ENCODE assay signal across 19 cellular contexts in the genomic region with DNA sequence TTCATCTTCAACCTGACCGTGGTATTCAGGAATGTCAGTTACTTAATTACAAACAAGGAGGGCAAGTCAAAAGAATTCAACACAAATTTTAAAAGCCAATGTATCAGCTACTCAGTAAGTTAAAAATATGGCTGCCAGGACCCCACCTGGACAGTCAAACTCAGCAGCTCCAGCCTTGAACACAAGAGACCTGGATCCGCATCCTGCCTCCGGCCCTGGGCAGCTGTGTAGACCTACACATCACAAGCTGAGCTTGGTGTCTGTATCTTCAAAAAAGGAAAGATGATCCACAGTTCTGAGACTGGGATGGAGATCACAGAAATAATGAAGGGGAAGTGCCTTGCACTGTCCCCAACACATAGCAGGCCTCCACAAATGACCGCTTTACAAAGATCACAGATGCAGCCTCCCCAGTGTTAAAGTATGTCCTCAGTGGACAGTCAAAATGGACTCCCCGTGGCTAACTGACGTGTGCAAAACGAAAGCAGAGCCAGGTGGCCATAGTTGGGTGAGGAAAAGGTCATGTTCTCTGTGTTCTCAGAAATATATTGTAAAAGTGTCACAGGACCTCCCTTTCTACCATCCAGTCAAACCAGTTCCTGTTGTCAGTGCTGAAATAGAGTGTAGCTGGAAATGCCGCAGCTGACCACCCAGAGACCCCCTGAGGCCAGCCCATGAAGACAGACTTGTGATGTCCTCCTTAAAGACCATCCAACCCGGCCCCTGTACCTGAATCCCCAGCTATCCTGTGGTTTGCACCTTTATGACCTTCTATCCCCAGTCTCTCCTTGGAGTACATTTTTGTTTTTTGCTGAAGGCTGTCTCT.
"Had no signal": no experiment of that assay in that cellular context is flagged by ENCODE, and none has a peak within 500 bp of the region (broad histone marks: within the 10 kb centered on the region; RNA-seq: fewer than 3 reads in every experiment).

No MANE protein-coding gene starts in this region.

- H3K27ac Mint-ChIP-seq: activated CD4-positive, alpha-beta memory T cell treated with anti-CD3 and anti-CD28 coated beads for 36 hours; activated naive CD8-positive, alpha-beta T cell treated with anti-CD3 and anti-CD28 coated beads for 36 hours; memory B cell; naive thymus-derived CD8-positive, alpha-beta T cell had no signal

- ATAC-seq: left ventricle myocardium superior; naive thymus-derived CD8-positive, alpha-beta T cell had no signal

- H3K4me3 Mint-ChIP-seq: activated CD4-positive, alpha-beta memory T cell treated with anti-CD3 and anti-CD28 coated beads for 36 hours; activated naive CD8-positive, alpha-beta T cell treated with anti-CD3 and anti-CD28 coated beads for 36 hours; memory B cell; naive thymus-derived CD8-positive, alpha-beta T cell had no signal

- H3K4me3 ChIP-seq: cardiac muscle cell, right atrium auricular region, tibial artery had no signal

- H3K9me3 Mint-ChIP-seq: activated CD4-positive, alpha-beta memory T cell treated with anti-CD3 and anti-CD28 coated beads for 36 hours; activated naive CD8-positive, alpha-beta T cell treated with anti-CD3 and anti-CD28 coated beads for 36 hours; memory B cell had no signal

- H3K36me3 Mint-ChIP-seq: activated CD4-positive, alpha-beta memory T cell treated with anti-CD3 and anti-CD28 coated beads for 36 hours; activated naive CD8-positive, alpha-beta T cell treated with anti-CD3 and anti-CD28 coated beads for 36 hours; memory B cell; naive thymus-derived CD8-positive, alpha-beta T cell had no signal

- H3K9me3 ChIP-seq: neutrophil, right atrium auricular region, tibial artery had no signal

- DNase-seq: activated CD4-positive, alpha-beta memory T cell treated with anti-CD3 and anti-CD28 coated beads for 36 hours; activated CD4-positive, alpha-beta T cell treated with anti-CD3 and anti-CD28 coated beads for 4 hours; activated naive CD8-positive, alpha-beta T cell treated with anti-CD3 and anti-CD28 coated beads for 36 hours; activated T-cell treated with anti-CD3 and anti-CD28 coated beads for 4 hours; amniotic stem cell; foreskin fibroblast; glutamatergic neuron; hypothalamus; kidney; left ventricle myocardium superior; naive thymus-derived CD8-positive, alpha-beta T cell; stimulated activated CD4-positive, alpha-beta T cell treated with anti-CD3 and anti-CD28 coated beads, Interleukin-2, amount 100 ng/mL, for 24 hours; stimulated activated naive CD4-positive, alpha-beta T cell treated with Interleukin-2 at 50 U/mL for 16 hours; SW 1271; tibial artery had no signal

- H3K36me3 ChIP-seq: cardiac muscle cell, neutrophil, right atrium auricular region, tibial artery had no signal

- H3K4me1 ChIP-seq: right atrium auricular region, tibial artery had no signal

- H3K4me1 Mint-ChIP-seq: activated naive CD8-positive, alpha-beta T cell treated with anti-CD3 and anti-CD28 coated beads for 36 hours; memory B cell; naive thymus-derived CD8-positive, alpha-beta T cell had no signal
